In genomic region chr7:82699773-82700186, GRCh38 we compare ENCODE assay signal across 15 cellular contexts.
A peak's percentile ranks its signal among the peaks of the same experiment; 100 is the strongest.
DNase-seq lines count a peak whose midpoint lies in the region; ATAC-seq, FAIRE-seq and TF ChIP-seq lines count a peak whose summit lies in the region.
"Had no signal": no experiment of that assay in that cellular context is flagged by ENCODE, and none has a peak within 500 bp of the region (broad histone marks: within the 10 kb centered on the region; RNA-seq: fewer than 3 reads in every experiment).

No MANE protein-coding gene starts in this region.

- H4K20me1 ChIP-seq in mammary epithelial cell (ENCODE audit: insufficient read depth, low read length) (no peaks in the 10 kb centered on the region), HepG2 (ENCODE audit: insufficient read depth, low read length) (no peaks in the 10 kb centered on the region)
- H4K20me1 ChIP-seq: BLaER1 treated with 17β-estradiol and CSF1 and Interleukin-3, amounts not matched to agents 10 nM and 100 nM had no signal

- no peak overlapping the region for H2BK15ac ChIP-seq in mesenchymal stem cell (ENCODE audit: low read depth, poor library complexity, severe bottlenecking)

- no peaks in the 10 kb centered on the region for H3K36me3 Mint-ChIP-seq in CD8-positive, alpha-beta T cell

- intact Hi-C loops in mammary epithelial cell (cut with micrococcal nuclease), result no loop called here
- intact Hi-C loops in CD8-positive, alpha-beta T cell (cut with DNase I, micrococcal nuclease), result no loop called here
- intact Hi-C loops in dorsolateral prefrontal cortex (cut with DNase I), result no loop called here
- intact Hi-C loops in HepG2 (cut with micrococcal nuclease; ENCODE audit: unreplicated experiment), result no loop called here

- POLR2A ChIA-PET in CD8-positive, alpha-beta T cell (lab: Charles Lee), result no interaction called here
- POLR2A ChIA-PET in HepG2 (lab: Yijun Ruan, JAX), result no interaction called here

- no peak overlapping the region for H3K18ac ChIP-seq in mesenchymal stem cell (ENCODE audit: low read depth in 1 of 2, low read length in 2 of 2)

- no peak for TF ChIP-seq POLR2A in HepG2 (IDR thresholded peaks at IDR 0.05; ENCODE audit: insufficient read depth in 1 of 2, low read depth in 2 of 2, low read length in 2 of 2)

- TF ChIP-seq CTCF in mammary epithelial cell (conservative IDR thresholded peaks at IDR 0.05 in 1 of 2, IDR thresholded peaks at IDR 0.05 in 1 of 2; ENCODE audit: extremely low read depth in 1 of 2, insufficient read depth in 1 of 2, low read depth in 1 of 2, low read length in 2 of 2) (no peak), dorsolateral prefrontal cortex (IDR thresholded peaks at IDR 0.05 in 54 of 56, conservative IDR thresholded peaks at IDR 0.05 in 2 of 56; ENCODE audit: low read depth in 1 of 56, partially characterized antibody in 56 of 56) (no peak), HepG2 (CRISPR knock-in tag; IDR thresholded peaks at IDR 0.05) (no peak)
- no peak for TF ChIP-seq CTCF in CD8-positive, alpha-beta T cell (IDR thresholded peaks at IDR 0.05)

- no peak for FAIRE-seq in HepG2 (lab: Jason Lieb, UNC)
- FAIRE-seq: GM12891 had no signal

- TF ChIP-seq RAD21 in HepG2 (CRISPR knock-in tag; IDR thresholded peaks at IDR 0.05), result no peak

- H3K9ac ChIP-seq in mammary epithelial cell (ENCODE audit: insufficient read depth, low read length) (no peak overlapping the region), mesenchymal stem cell (ENCODE audit: low read length) (no peak overlapping the region), HepG2 (ENCODE audit: insufficient read depth, low read depth, low read length) (no peak overlapping the region)
- H3K9ac ChIP-seq: BLaER1 treated with 17β-estradiol and CSF1 and Interleukin-3, amounts not matched to agents 10 nM and 100 nM had no signal

- H3K4ac ChIP-seq in mesenchymal stem cell (ENCODE audit: low read depth in 1 of 2, low read length in 2 of 2), result no peak overlapping the region

- H3K27me3 Mint-ChIP-seq in CD8-positive, alpha-beta T cell (ENCODE audit: low read depth), result no peaks in the 10 kb centered on the region

- WGBS in mammary epithelial cell (ENCODE audit: low coverage, missing lambda C conversion rate), result 38% methylated on average over 2 of the region's 3 CpGs
- WGBS in mesenchymal stem cell, result 51% methylated on average over 3 of the region's 3 CpGs
- WGBS in HepG2 (ENCODE audit: low lambda C conversion rate), result 0% methylated on average over 3 of the region's 3 CpGs

- H4K8ac ChIP-seq in mesenchymal stem cell (ENCODE audit: low read length), result no peak overlapping the region

- H2AK5ac ChIP-seq in mesenchymal stem cell (ENCODE audit: low read length, severe bottlenecking), result no peak overlapping the region

- H3K4me1 ChIP-seq in mammary epithelial cell (ENCODE audit: insufficient read depth, low read length) (peaks cover 11% of the 10 kb centered on the region), mesenchymal stem cell (ENCODE audit: control insufficient read depth, insufficient read depth, low read depth, low read length) (no peaks in the 10 kb centered on the region), HepG2 (ENCODE audit: insufficient read depth, low read length) (no peaks in the 10 kb centered on the region)
- no peaks in the 10 kb centered on the region for H3K4me1 ChIP-seq in CD8-positive, alpha-beta T cell (ENCODE audit: insufficient read depth, low read length)
- H3K4me1 ChIP-seq: ascending aorta; BLaER1 treated with 17β-estradiol and CSF1 and Interleukin-3, amounts not matched to agents 10 nM and 100 nM; lower lobe of right lung; tibial artery had no signal

- H2AFZ ChIP-seq in mammary epithelial cell (ENCODE audit: low read depth, low read length) (no peak overlapping the region), mesenchymal stem cell (ENCODE audit: low read depth, low read length) (no peak overlapping the region), HepG2 (ENCODE audit: low read length) (no peak overlapping the region)

- no peaks in the 10 kb centered on the region for H3K79me1 ChIP-seq in mesenchymal stem cell (replicated peaks; ENCODE audit: low read length, poor library complexity, severe bottlenecking)

- H3K23ac ChIP-seq in mesenchymal stem cell (ENCODE audit: low read length in 2 of 2), result no peak overlapping the region

- H4K91ac ChIP-seq in mesenchymal stem cell (ENCODE audit: low read length), result no peak overlapping the region

- H2BK5ac ChIP-seq in mesenchymal stem cell (ENCODE audit: low read depth, low read length, poor library complexity, severe bottlenecking), result no peak overlapping the region

- in situ Hi-C loops in mammary epithelial cell (cut with MboI; ENCODE audit: low sequenced_read_pairs in 2 of 2), result no loop called here
- in situ Hi-C loops in HepG2 (cut with HindIII; ENCODE audit: extremely low pct_ligation_motif_present, low pct_unique_long_range_greater_than_20kb), result no loop called here

- H3K4me2 ChIP-seq in mammary epithelial cell (ENCODE audit: insufficient read depth, low read depth, low read length) (no peak overlapping the region), mesenchymal stem cell (ENCODE audit: low read length, poor library complexity, severe bottlenecking) (no peak overlapping the region), HepG2 (ENCODE audit: low read depth, low read length) (no peak overlapping the region)
- H3K4me2 ChIP-seq: BLaER1 treated with 17β-estradiol and CSF1 and Interleukin-3, amounts not matched to agents 10 nM and 100 nM had no signal

- H3K4me3 ChIP-seq in mammary epithelial cell (replicated peaks in 1 of 3; ENCODE audit: insufficient read depth in 1 of 3, low read depth in 2 of 3, low read length in 3 of 3) (no peak overlapping the region), mesenchymal stem cell (ENCODE audit: insufficient read depth in 1 of 2, low read depth in 1 of 2, low read length in 2 of 2) (no peak overlapping the region), dorsolateral prefrontal cortex (no peak overlapping the region), HepG2 (replicated peaks in 1 of 3; ENCODE audit: insufficient read depth in 1 of 3, low read depth in 2 of 3, low read length in 3 of 3) (no peak overlapping the region)
- H3K4me3 ChIP-seq in CD8-positive, alpha-beta T cell (ENCODE audit: low read depth, low read length), result no peak overlapping the region
- H3K4me3 ChIP-seq: ascending aorta; BLaER1 treated with 17β-estradiol and CSF1 and Interleukin-3, amounts not matched to agents 10 nM and 100 nM; lower lobe of right lung; tibial artery had no signal

- ATAC-seq in GM19463 (IDR thresholded peaks at IDR 0.05; ENCODE audit: unreplicated experiment) (no peak), HepG2 (no peak)
- ATAC-seq in CD8-positive, alpha-beta T cell, result no peak
- ATAC-seq: lower lobe of right lung had no signal

- BruUV-seq in mammary epithelial cell (replicated peaks; lab: Mats Ljungman, UMichigan) (no TSS peak), HepG2 (replicated peaks; lab: Mats Ljungman, UMichigan) (no TSS peak)

- H3K79me2 ChIP-seq in mammary epithelial cell (ENCODE audit: insufficient read depth, low read length) (no peaks in the 10 kb centered on the region), HepG2 (ENCODE audit: insufficient read depth, low read length) (no peaks in the 10 kb centered on the region)

- H3K27ac ChIP-seq in mammary epithelial cell (ENCODE audit: insufficient read depth, low read depth, low read length), result no peak overlapping the region
- peak overlapping the region; percentile 29 for H3K27ac ChIP-seq in mesenchymal stem cell (ENCODE audit: low read length, poor library complexity, severe bottlenecking)
- no peak overlapping the region for H3K27ac ChIP-seq in CD8-positive, alpha-beta T cell (ENCODE audit: low read depth, low read length)
- no peak overlapping the region for H3K27ac ChIP-seq in dorsolateral prefrontal cortex
- H3K27ac ChIP-seq in HepG2 (ENCODE audit: extremely low read length, insufficient read depth, low read length), result no peak overlapping the region
- H3K27ac ChIP-seq: ascending aorta; BLaER1 treated with 17β-estradiol and CSF1 and Interleukin-3, amounts not matched to agents 10 nM and 100 nM; lower lobe of right lung; tibial artery had no signal

- H2BK120ac ChIP-seq in mesenchymal stem cell (ENCODE audit: low read depth, low read length), result no peak overlapping the region

- dilution Hi-C loops in mammary epithelial cell (cut with HindIII; ENCODE audit: low sequenced_read_pairs), result no loop called here

- TF ChIP-seq EP300 in HepG2 (IDR thresholded peaks at IDR 0.05; ENCODE audit: low read depth in 2 of 2, low read length in 2 of 2) (no peak), HepG2 (CRISPR knock-in tag; IDR thresholded peaks at IDR 0.05; ENCODE audit: borderline replicate concordance) (no peak)

- DNase-seq in DMS53 (lab: John Stamatoyannopoulos, UW), result peak; percentile 97
- peak; percentile 47 for DNase-seq in NCI-H1105 treated with DMSO at 0.1 percent for 48 hours (lab: John Stamatoyannopoulos, UW)
- DNase-seq in mammary epithelial cell, result peak; percentile 89
- peak; percentile 32 for DNase-seq in mesenchymal stem cell
- no peak for DNase-seq in CD8-positive, alpha-beta T cell
- DNase-seq in dorsolateral prefrontal cortex, result no peak
- DNase-seq in HepG2 (ENCODE audit: low spot score), result no peak
- DNase-seq: lower lobe of right lung, NCI-H524, tibial artery had no signal

- CTCF ChIA-PET in mammary epithelial cell (lab: Charles Lee; ENCODE audit: low non-redundant PET), result no interaction called here
- CTCF ChIA-PET in CD8-positive, alpha-beta T cell (lab: Charles Lee), result no interaction called here
- CTCF ChIA-PET in HepG2 (lab: Yijun Ruan, JAX; ENCODE audit: low intra/inter-chr PET ratio, low total read pairs), result no interaction called here

- H3K9me3 ChIP-seq in mammary epithelial cell (replicated peaks; ENCODE audit: insufficient read depth, low read length) (no peaks in the 10 kb centered on the region), mesenchymal stem cell (ENCODE audit: control insufficient read depth, low read length) (peaks cover 5% of the 10 kb centered on the region), HepG2 (ENCODE audit: low read length) (no peaks in the 10 kb centered on the region)
- no peaks in the 10 kb centered on the region for H3K9me3 ChIP-seq in CD8-positive, alpha-beta T cell (ENCODE audit: low read length)
- H3K9me3 ChIP-seq: ascending aorta; BLaER1 treated with 17β-estradiol and CSF1 and Interleukin-3, amounts not matched to agents 10 nM and 100 nM; lower lobe of right lung; tibial artery had no signal

- H3K9me3 Mint-ChIP-seq in CD8-positive, alpha-beta T cell, result no peaks in the 10 kb centered on the region
- H3K9me3 Mint-ChIP-seq: T-helper 2 cell treated with Interferon-gamma antibody and Interleukin-4, amounts not matched to agents 5 μg/mL and 100 μg/mL, for 36 hours had no signal

- H3K27me3 ChIP-seq in mammary epithelial cell (ENCODE audit: insufficient read depth, low read length), result peaks cover 2% of the 10 kb centered on the region
- no peaks in the 10 kb centered on the region for H3K27me3 ChIP-seq in mesenchymal stem cell (ENCODE audit: control insufficient read depth in 1 of 2, insufficient read depth in 1 of 2, low read length in 2 of 2)
- no peaks in the 10 kb centered on the region for H3K27me3 ChIP-seq in CD8-positive, alpha-beta T cell (ENCODE audit: insufficient read depth, low read length)
- peaks cover 0 to 6% (median 0%) of the 10 kb centered on the region in 45 donors for H3K27me3 ChIP-seq in dorsolateral prefrontal cortex
- no peaks in the 10 kb centered on the region for H3K27me3 ChIP-seq in HepG2 (ENCODE audit: control insufficient read depth in 1 of 2, insufficient read depth in 2 of 2, low read length in 2 of 2)
- H3K27me3 ChIP-seq: ascending aorta; BLaER1 treated with 17β-estradiol and CSF1 and Interleukin-3, amounts not matched to agents 10 nM and 100 nM; tibial artery had no signal

- no peaks in the 10 kb centered on the region for H3K36me3 ChIP-seq in mammary epithelial cell (ENCODE audit: insufficient read depth, low read length)
- no peaks in the 10 kb centered on the region for H3K36me3 ChIP-seq in mesenchymal stem cell (ENCODE audit: control insufficient read depth in 1 of 2, insufficient read depth in 2 of 2, low read depth in 1 of 2, low read length in 2 of 2)
- H3K36me3 ChIP-seq in CD8-positive, alpha-beta T cell (ENCODE audit: insufficient read depth, low read length), result no peaks in the 10 kb centered on the region
- H3K36me3 ChIP-seq in HepG2 (replicated peaks in 1 of 2; ENCODE audit: control insufficient read depth in 1 of 2, insufficient read depth in 2 of 2, low read length in 2 of 2), result no peaks in the 10 kb centered on the region
- H3K36me3 ChIP-seq: ascending aorta; BLaER1 treated with 17β-estradiol and CSF1 and Interleukin-3, amounts not matched to agents 10 nM and 100 nM; lower lobe of right lung; tibial artery had no signal

- H3K4me1 Mint-ChIP-seq in CD8-positive, alpha-beta T cell (ENCODE audit: low read depth), result no peaks in the 10 kb centered on the region

- H3K4me3 Mint-ChIP-seq in CD8-positive, alpha-beta T cell, result no peak overlapping the region
- H3K4me3 Mint-ChIP-seq: T-helper 2 cell treated with Interferon-gamma antibody and Interleukin-4, amounts not matched to agents 5 μg/mL and 100 μg/mL, for 36 hours had no signal

- no peak overlapping the region for H3K14ac ChIP-seq in mesenchymal stem cell (ENCODE audit: low read length in 2 of 2)

- no peak overlapping the region for H3K27ac Mint-ChIP-seq in CD8-positive, alpha-beta T cell
- H3K27ac Mint-ChIP-seq: T-helper 2 cell treated with Interferon-gamma antibody and Interleukin-4, amounts not matched to agents 5 μg/mL and 100 μg/mL, for 36 hours had no signal

- no peak overlapping the region for H2BK12ac ChIP-seq in mesenchymal stem cell (ENCODE audit: low read length in 2 of 2)

Comparison
In these comparisons a context has a peak if more than half of its experiments do, and no peak if none do; other contexts are left out.
1. DNase-seq: peak in DMS53 (single experiment), NCI-H1105 treated with DMSO at 0.1 percent for 48 hours (single experiment), mammary epithelial cell (single experiment) and mesenchymal stem cell (single experiment); none in CD8-positive, alpha-beta T cell (0 of 7), dorsolateral prefrontal cortex (0 of 10) and HepG2 (single experiment).